Comparison of ENCODE assay signal across 13 cellular contexts in genomic region chr11:118439656-118440055, GRCh38. TPM values are rescaled to one million over a fixed set of nuclear protein-coding genes. Genes with fewer than 3 reads are reported as not detected.
DNase-seq lines count a peak whose midpoint lies in the region; ATAC-seq, FAIRE-seq and TF ChIP-seq lines count a peak whose summit lies in the region.
"Had no signal": no experiment of that assay in that cellular context is flagged by ENCODE, and none has a peak within 500 bp of the region (broad histone marks: within the 10 kb centered on the region; RNA-seq: fewer than 3 reads in every experiment).

No MANE protein-coding gene starts in this region.

- H3K27ac Mint-ChIP-seq in activated T-cell treated with anti-CD3 and anti-CD28 coated beads, Interleukin-2, amount 50 U/mL, for 72 hours, result peak overlapping the region; percentile 52
- H3K27ac Mint-ChIP-seq in T-helper 17 cell, result peak overlapping the region; percentile 96

- H3K9me3 ChIP-seq in T-helper 17 cell (ENCODE audit: control insufficient read depth, low read length, poor library complexity, severe bottlenecking) (no peaks in the 10 kb centered on the region), spleen (no peaks in the 10 kb centered on the region), gastrocnemius medialis (no peaks in the 10 kb centered on the region)
- no peaks in the 10 kb centered on the region for H3K9me3 ChIP-seq in effector memory CD4-positive, alpha-beta T cell (ENCODE audit: control insufficient read depth, low read length)
- H3K9me3 ChIP-seq: adrenal gland, thoracic aorta had no signal

- intact Hi-C loops in spleen (cut with DNase I; ENCODE audit: low total_unique reads) (no loop called here), gastrocnemius medialis (cut with DNase I; ENCODE audit: low total_unique reads) (loop anchor here (5.0 kb wide), 1 partner anchor 72 kb away; no protein-coding TSS in a partner anchor), left cardiac atrium (cut with DNase I) (loop anchor here in 1 of 2 donors (5.0 kb wide), 1 partner anchor 37 kb away; the partner anchor contains the start of gene ATP5MG)

- peaks cover 69% of the 10 kb centered on the region for H3K4me1 Mint-ChIP-seq in activated T-cell treated with anti-CD3 and anti-CD28 coated beads, Interleukin-2, amount 50 U/mL, for 72 hours (ENCODE audit: low read depth)
- H3K4me1 Mint-ChIP-seq in T-helper 17 cell, result peaks cover 71% of the 10 kb centered on the region

- in situ Hi-C loops in gastrocnemius medialis (cut with MboI; ENCODE audit: low sequenced_read_pairs in 4 of 4), result no loop called here

- no peaks in the 10 kb centered on the region for H3K36me3 ChIP-seq in effector memory CD4-positive, alpha-beta T cell (ENCODE audit: control insufficient read depth, insufficient read depth, low read length)
- H3K36me3 ChIP-seq in spleen (no peaks in the 10 kb centered on the region), gastrocnemius medialis (no peaks in the 10 kb centered on the region)
- H3K36me3 ChIP-seq: adrenal gland, thoracic aorta had no signal

- H3K4me1 ChIP-seq in effector memory CD4-positive, alpha-beta T cell (ENCODE audit: control insufficient read depth, insufficient read depth, low read length, poor library complexity, severe bottlenecking), result peaks cover 39% of the 10 kb centered on the region
- H3K4me1 ChIP-seq in spleen (peaks cover 42 to 88% (median 74%) of the 10 kb centered on the region in 6 donors), gastrocnemius medialis (peaks cover 54 to 73% of the 10 kb centered on the region in 2 donors)

- TF ChIP-seq CTCF in spleen (IDR thresholded peaks at IDR 0.05 in 8 of 11, conservative IDR thresholded peaks at IDR 0.05 in 3 of 11) (no peak), gastrocnemius medialis (IDR thresholded peaks at IDR 0.05 in 4 of 5, conservative IDR thresholded peaks at IDR 0.05 in 1 of 5) (no peak)

- FAIRE-seq in frontal cortex (lab: Jason Lieb, UNC), result no peak

- peak overlapping the region; percentile 94 to 99 for H3K4me3 Mint-ChIP-seq in activated T-cell treated with anti-CD3 and anti-CD28 coated beads, Interleukin-2, amount 50 U/mL, for 72 hours
- peak overlapping the region; percentile 73 for H3K4me3 Mint-ChIP-seq in T-helper 17 cell

- H3K27ac ChIP-seq in effector memory CD4-positive, alpha-beta T cell (ENCODE audit: insufficient read depth, low read length, poor library complexity, severe bottlenecking), result peak overlapping the region; percentile 98
- H3K27ac ChIP-seq in spleen (peak overlapping the region in 5 of 8 donors; percentile 37 to 96 (median 95)), gastrocnemius medialis (no peak overlapping the region)
- H3K27ac ChIP-seq: thoracic aorta had no signal

- TF ChIP-seq POLR2A in spleen (IDR thresholded peaks at IDR 0.05), result no peak
- TF ChIP-seq POLR2A in gastrocnemius medialis (IDR thresholded peaks at IDR 0.05), result no peak

- peaks cover 4 to 11% of the 10 kb centered on the region in 2 donors for H3K36me3 Mint-ChIP-seq in activated T-cell treated with anti-CD3 and anti-CD28 coated beads, Interleukin-2, amount 50 U/mL, for 72 hours (ENCODE audit: insufficient read depth in 2 of 2)
- H3K36me3 Mint-ChIP-seq in T-helper 17 cell (ENCODE audit: low read depth), result no peaks in the 10 kb centered on the region

- no peak overlapping the region for H3K4me3 ChIP-seq in effector memory CD4-positive, alpha-beta T cell (ENCODE audit: insufficient read depth, low read depth, low read length, poor library complexity, severe bottlenecking)
- H3K4me3 ChIP-seq in spleen (no peak overlapping the region), gastrocnemius medialis (no peak overlapping the region)
- H3K4me3 ChIP-seq: lung had no signal

- peak; percentile 25 to 39 for ATAC-seq in activated T-cell treated with anti-CD3 and anti-CD28 coated beads, Interleukin-2, amount 50 U/mL, for 72 hours (replicated peaks in 1 of 2)
- ATAC-seq in T-helper 17 cell, result no peak
- ATAC-seq in gastrocnemius medialis, result no peak
- no peak for ATAC-seq in left cardiac atrium

- H3K27me3 ChIP-seq in effector memory CD4-positive, alpha-beta T cell (replicated peaks; ENCODE audit: control insufficient read depth, insufficient read depth, low read length, poor library complexity, severe bottlenecking), result no peaks in the 10 kb centered on the region
- H3K27me3 ChIP-seq in spleen (replicated peaks in 1 of 7), result peaks cover 0 to 3% (median 0%) of the 10 kb centered on the region in 7 donors
- no peaks in the 10 kb centered on the region for H3K27me3 ChIP-seq in gastrocnemius medialis
- H3K27me3 ChIP-seq: adrenal gland had no signal

- H3K27me3 Mint-ChIP-seq in activated T-cell treated with anti-CD3 and anti-CD28 coated beads, Interleukin-2, amount 50 U/mL, for 72 hours (ENCODE audit: low read depth), result no peaks in the 10 kb centered on the region
- no peaks in the 10 kb centered on the region for H3K27me3 Mint-ChIP-seq in T-helper 17 cell

- H3K9me3 Mint-ChIP-seq in activated T-cell treated with anti-CD3 and anti-CD28 coated beads, Interleukin-2, amount 50 U/mL, for 72 hours, result no peaks in the 10 kb centered on the region

- peak; percentile 11 to 23 for DNase-seq in activated T-cell treated with anti-CD3 and anti-CD28 coated beads, Interleukin-2, amount 50 U/mL, for 72 hours
- no peak for DNase-seq in activated T-cell treated with anti-CD3 and anti-CD28 coated beads for 4 hours
- DNase-seq in T-helper 17 cell, result no peak
- DNase-seq in effector memory CD4-positive, alpha-beta T cell, result no peak
- DNase-seq in spleen, result no peak
- no peak for DNase-seq in gastrocnemius medialis
- DNase-seq in frontal cortex (ENCODE audit: low spot score in 2 of 2), result no peak
- DNase-seq in left cardiac atrium, result no peak
- DNase-seq: adrenal gland, GDM1, NCI-H2029 treated with DMSO at 0.1 percent for 48 hours had no signal

RNA-seq across cellular contexts. Expression of gene KMT2A, which starts 3.4 kb away (rescaled TPM):
- total RNA-seq in activated T-cell treated with anti-CD3 and anti-CD28 coated beads, Interleukin-2, amount 50 U/mL, for 72 hours, result 100 to 1,000 TPM; 106 to 124 TPM
- total RNA-seq in T-helper 17 cell (100 to 1,000 TPM; 156 to 178 TPM), spleen (100 to 1,000 TPM in 6 of 7 donors, 10 to 100 TPM in 1; 97.4 to 134 (median 105) TPM), gastrocnemius medialis (10 to 100 TPM; 24.3 to 55.6 (median 27.9) TPM), frontal cortex (35.9 TPM), left cardiac atrium (10 to 100 TPM; 23.7 to 25.2 TPM)
- 10 to 100 TPM in 1 of 3 donors, 1 to 10 TPM in 2; 5.9 to 11.9 (median 7.9) TPM for polyA plus RNA-seq in spleen

RNA-seq across cellular contexts. Expression of gene ATP5MG, which starts 38.2 kb away (rescaled TPM):
- total RNA-seq in activated T-cell treated with anti-CD3 and anti-CD28 coated beads, Interleukin-2, amount 50 U/mL, for 72 hours, result 100 to 1,000 TPM; 176 to 225 TPM
- 100 to 1,000 TPM; 183 to 184 TPM for total RNA-seq in T-helper 17 cell
- 100 to 1,000 TPM in 4 of 7 donors, 10 to 100 TPM in 3; 34.5 to 154 (median 135) TPM for total RNA-seq in spleen
- polyA plus RNA-seq in spleen, result 100 to 1,000 TPM; 178 to 258 (median 232) TPM
- 10 to 100 TPM; 46.9 to 90.6 (median 55.4) TPM for total RNA-seq in gastrocnemius medialis
- 76.2 TPM for total RNA-seq in frontal cortex
- total RNA-seq in left cardiac atrium, result 100 to 1,000 TPM; 567 to 582 TPM

Comparison
In these comparisons a context has a peak if more than half of its experiments do, and no peak if none do; other contexts are left out.
1. DNase-seq: peak in activated T-cell treated with anti-CD3 and anti-CD28 coated beads, Interleukin-2, amount 50 U/mL, for 72 hours (2 of 2); none in activated T-cell treated with anti-CD3 and anti-CD28 coated beads for 4 hours (single experiment), T-helper 17 cell (0 of 3), effector memory CD4-positive, alpha-beta T cell (0 of 3), spleen (single experiment), gastrocnemius medialis (0 of 2), frontal cortex (0 of 2) and left cardiac atrium (single experiment).
2. ATAC-seq: peak in activated T-cell treated with anti-CD3 and anti-CD28 coated beads, Interleukin-2, amount 50 U/mL, for 72 hours (2 of 2); none in T-helper 17 cell (single experiment), gastrocnemius medialis (0 of 2) and left cardiac atrium (0 of 2).
3. H3K27ac ChIP-seq: peak in effector memory CD4-positive, alpha-beta T cell (single experiment) and spleen (5 of 8); none in gastrocnemius medialis (0 of 4).